8 cellular contexts compared by ENCODE assay signal in genomic region chr1:159780583-159781582, GRCh38. TPM values are rescaled to one million over a fixed set of nuclear protein-coding genes. Genes with fewer than 3 reads are reported as not detected.
DNase-seq lines count a peak whose midpoint lies in the region; ATAC-seq, FAIRE-seq and TF ChIP-seq lines count a peak whose summit lies in the region.

TSS of gene DUSP23 (plus strand) at chr1:159780962. CDS start at chr1:159781101, 139 bp downstream.

- intact Hi-C loops in left ventricle myocardium inferior (cut with micrococcal nuclease): no loop called here
- intact Hi-C loops in prostate gland (cut with DNase I): loop anchor here (2.0 to 10.0 kb wide), 2 partner anchors 110 to 224 kb away; no protein-coding TSS in a partner anchor

- H3K4me1 ChIP-seq in left ventricle myocardium inferior: peaks cover 24% of the 10 kb centered on the region
- H3K4me1 ChIP-seq in prostate gland (replicated peaks): no peaks in the 10 kb centered on the region
- H3K4me1 ChIP-seq in urinary bladder (ENCODE audit: insufficient read depth): no peaks in the 10 kb centered on the region

- peak; percentile 90 for DNase-seq in GM12891 (ENCODE audit: insufficient read length, low spot score)
- peak; percentile 93 for DNase-seq in NCI-H146 (lab: John Stamatoyannopoulos, UW)
- DNase-seq in T-helper 2 cell: peak; percentile 92 to 97 (median 94)
- DNase-seq in left ventricle myocardium inferior: peak; percentile 97
- DNase-seq in prostate gland (ENCODE audit: low spot score): peak; percentile 98

- TF ChIP-seq POLR2A in GM12891 (IDR thresholded peaks at IDR 0.05; ENCODE audit: low read depth, low read length) (no peak), prostate gland (IDR thresholded peaks at IDR 0.05) (peak; percentile 79)

- FAIRE-seq in GM12891 (lab: Jason Lieb, UNC): peak; percentile 93

- peak; percentile 98 for TF ChIP-seq CTCF in left ventricle myocardium inferior (IDR thresholded peaks at IDR 0.05; ENCODE audit: borderline replicate concordance)
- TF ChIP-seq CTCF in prostate gland (IDR thresholded peaks at IDR 0.05): peak; percentile 87 to 99 (median 95)

- no peaks in the 10 kb centered on the region for H3K27me3 ChIP-seq in left ventricle myocardium inferior (ENCODE audit: low read depth)
- H3K27me3 ChIP-seq in prostate gland (replicated peaks; ENCODE audit: insufficient read depth): no peaks in the 10 kb centered on the region

- WGBS in prostate gland: 2% methylated on average over 57 of the region's 88 CpGs
- 2% methylated on average over 88 of the region's 88 CpGs for WGBS in urinary bladder

- no peaks in the 10 kb centered on the region for H3K36me3 ChIP-seq in left ventricle myocardium inferior
- no peaks in the 10 kb centered on the region for H3K36me3 ChIP-seq in prostate gland
- no peaks in the 10 kb centered on the region for H3K36me3 ChIP-seq in urinary bladder (ENCODE audit: insufficient read depth)

- H3K9me3 ChIP-seq in left ventricle myocardium inferior (replicated peaks) (no peaks in the 10 kb centered on the region), prostate gland (no peaks in the 10 kb centered on the region)

- peak; percentile 99 for ATAC-seq in HG02798 (IDR thresholded peaks at IDR 0.05; ENCODE audit: poor library complexity, unreplicated experiment)

- H3K4me3 ChIP-seq in left ventricle myocardium inferior: peak within 1 kb of the TSS; percentile 86
- peak within 1 kb of the TSS; percentile 53 to 83 for H3K4me3 ChIP-seq in prostate gland
- H3K4me3 ChIP-seq in urinary bladder (ENCODE audit: low read depth, low read length): peak within 1 kb of the TSS; percentile 85

- H3K27ac ChIP-seq in angular gyrus (ENCODE audit: low read depth, low read length): peak within 1 kb of the TSS; percentile 65
- H3K27ac ChIP-seq in left ventricle myocardium inferior (replicated peaks): peak within 1 kb of the TSS; percentile 88
- peak within 1 kb of the TSS; percentile 48 to 74 for H3K27ac ChIP-seq in prostate gland
- H3K27ac ChIP-seq in urinary bladder (ENCODE audit: low read depth): peak within 1 kb of the TSS; percentile 75

TF ChIP-seq in GM12891, 5 proteins besides CTCF, POLR2A, EP300 and RAD21:
- TF ChIP-seq TAF1 (IDR thresholded peaks at IDR 0.05; ENCODE audit: low read depth, low read length) (no peak), SPI1 (IDR thresholded peaks at IDR 0.05; ENCODE audit: low read depth, low read length) (0 out of 2 replicates have a peak, but pooled peaks have one; percentile 0), POU2F2 (IDR thresholded peaks at IDR 0.05; ENCODE audit: low read depth, low read length) (no peak), POLR2AphosphoS5 (IDR thresholded peaks at IDR 0.05; ENCODE audit: low read depth, low read length) (no peak), PAX5 (IDR thresholded peaks at IDR 0.05; ENCODE audit: insufficient read depth, low read length, severe bottlenecking) (no peak)
TF ChIP-seq in GM12891: peak in this region for 1.

RNA-seq across cellular contexts. Expression of gene DUSP23, which starts in this region (rescaled TPM):
- polyA plus RNA-seq in GM12891 (2012; ENCODE audit: low read depth, missing spikeins): 6.1 TPM
- 15.0 TPM for total RNA-seq in left ventricle myocardium inferior
- total RNA-seq in prostate gland: 10 to 100 TPM; 79.3 to 85.0 TPM
- total RNA-seq in urinary bladder: 9.6 TPM
- 93.6 TPM for polyA plus RNA-seq in urinary bladder

Comparison
In these comparisons a context has a peak if more than half of its experiments do, and no peak if none do; other contexts are left out.
1. Peak in every context shown above with its lines: DNase-seq, ATAC-seq, H3K4me3 ChIP-seq and H3K27ac ChIP-seq.